ENCODE assay signal across 19 cellular contexts in the genomic region with DNA sequence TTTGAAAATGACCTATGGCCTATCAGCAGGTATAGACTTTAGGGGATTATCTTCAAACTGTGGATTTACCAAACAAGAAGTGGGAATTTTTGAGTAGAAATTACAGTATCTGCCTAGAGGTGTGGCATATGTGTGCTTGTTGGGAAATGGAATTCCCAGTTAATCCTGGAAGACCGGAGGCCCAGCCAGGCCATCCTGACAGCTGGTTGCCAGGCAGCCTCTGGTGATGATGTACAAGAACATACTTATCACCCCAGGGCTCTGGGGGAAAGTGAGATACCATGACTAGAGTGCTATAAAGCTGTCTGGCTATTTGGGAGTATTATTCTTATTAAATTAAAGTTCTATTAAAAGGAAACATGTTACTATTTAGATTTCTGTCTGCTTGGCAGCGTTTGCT.
DNase-seq lines count a peak whose midpoint lies in the region; ATAC-seq and TF ChIP-seq lines count a peak whose summit lies in the region.
"Had no signal": no experiment of that assay in that cellular context is flagged by ENCODE, and none has a peak within 500 bp of the region (broad histone marks: within the 10 kb centered on the region; RNA-seq: fewer than 3 reads in every experiment).

No MANE protein-coding gene starts in this region.

- H3K4me1 Mint-ChIP-seq in activated CD4-positive, alpha-beta memory T cell treated with anti-CD3 and anti-CD28 coated beads for 36 hours (ENCODE audit: low read depth) = peaks cover 11% of the 10 kb centered on the region
- peaks cover 11% of the 10 kb centered on the region for H3K4me1 Mint-ChIP-seq in stimulated activated naive CD8-positive, alpha-beta T cell treated with anti-CD3 and anti-CD28 coated beads, Interleukin-15, amount 100 ng/mL, for 72 hours

- H3K4me1 ChIP-seq in right cardiac atrium (ENCODE audit: control insufficient read depth, insufficient read depth, low read length) (no peaks in the 10 kb centered on the region), aorta (ENCODE audit: control insufficient read depth in 1 of 2, insufficient read depth in 2 of 2, low read length in 2 of 2) (peaks cover 0 to 3% of the 10 kb centered on the region in 2 donors)

- peak; percentile 59 to 73 for ATAC-seq in right cardiac atrium
- ATAC-seq in aorta (ENCODE audit: low FRiP score) = peak; percentile 17
- no peak for ATAC-seq in stimulated activated naive CD8-positive, alpha-beta T cell treated with anti-CD3 and anti-CD28 coated beads, Interleukin-15, amount 100 ng/mL, for 72 hours

- H3K27me3 Mint-ChIP-seq in activated CD4-positive, alpha-beta memory T cell treated with anti-CD3 and anti-CD28 coated beads for 36 hours = peaks cover 62% of the 10 kb centered on the region
- peaks cover 76% of the 10 kb centered on the region for H3K27me3 Mint-ChIP-seq in stimulated activated naive CD8-positive, alpha-beta T cell treated with anti-CD3 and anti-CD28 coated beads, Interleukin-15, amount 100 ng/mL, for 72 hours

- H3K27ac ChIP-seq in right cardiac atrium (ENCODE audit: low read length) = no peak overlapping the region
- peak overlapping the region; percentile 13 to 92 for H3K27ac ChIP-seq in aorta (ENCODE audit: low read depth in 1 of 2, low read length in 2 of 2)
- H3K27ac ChIP-seq: SJSA1 had no signal

- intact Hi-C loops in right cardiac atrium (cut with DNase I) = no loop called here
- intact Hi-C loops in aorta (cut with DNase I) = loop anchor here (2.0 to 5.0 kb wide), 3 partner anchors 60 to 955 kb away; a partner anchor contains a TSS
- intact Hi-C loops in activated CD4-positive, alpha-beta memory T cell treated with anti-CD3 and anti-CD28 coated beads for 36 hours (cut with micrococcal nuclease) = loop anchor here (1.0 to 10.0 kb wide), 3 partner anchors 19 to 451 kb away; a partner anchor contains a TSS

- H3K36me3 ChIP-seq in aorta (ENCODE audit: control insufficient read depth in 1 of 2, insufficient read depth in 2 of 2, low read length in 1 of 2) = no peaks in the 10 kb centered on the region
- H3K36me3 ChIP-seq: SJSA1 had no signal

- H3K9me3 Mint-ChIP-seq in activated CD4-positive, alpha-beta memory T cell treated with anti-CD3 and anti-CD28 coated beads for 36 hours = no peaks in the 10 kb centered on the region
- no peaks in the 10 kb centered on the region for H3K9me3 Mint-ChIP-seq in stimulated activated naive CD8-positive, alpha-beta T cell treated with anti-CD3 and anti-CD28 coated beads, Interleukin-15, amount 100 ng/mL, for 72 hours
- H3K9me3 Mint-ChIP-seq: HFFc6 had no signal

- CTCF ChIA-PET in activated CD4-positive, alpha-beta memory T cell treated with anti-CD3 and anti-CD28 coated beads for 36 hours (lab: Charles Lee) = interaction anchor here (1.7 kb wide), 1 partner anchor 72 kb away, joined by 7 read pairs; no protein-coding TSS in a partner anchor

- DNase-seq in NCI-H524 (lab: John Stamatoyannopoulos, UW) (peak; percentile 15 to 36), NCI-H524 treated with DMSO at 0.1 percent for 48 hours (lab: John Stamatoyannopoulos, UW) (no peak), fibroblast of the aortic adventitia (ENCODE audit: low read depth) (peak; percentile 20), right cardiac atrium (peak in 1 of 3 donors; percentile 57), aorta (peak in 1 of 2 donors; percentile 55), AG08395 (ENCODE audit: low spot score) (no peak)
- no peak for DNase-seq in activated CD4-positive, alpha-beta memory T cell treated with anti-CD3 and anti-CD28 coated beads for 36 hours
- DNase-seq in stimulated activated naive CD8-positive, alpha-beta T cell treated with anti-CD3 and anti-CD28 coated beads, Interleukin-15, amount 100 ng/mL, for 72 hours = no peak
- DNase-seq: 8988T, C1 segment of cervical spinal cord, DND-41, GDM1, HFFc6, KG1, NCI-H1048, NCI-H2081 treated with DMSO at 0.1 percent for 48 hours, NCI-H2227 treated with DMSO at 0.1 percent for 48 hours, NCI-H69 had no signal

- WGBS in right cardiac atrium = 39% methylated on average over 2 of the region's 2 CpGs
- WGBS in aorta, 2 donors = 9 to 11% methylated on average over 2 of the region's 2 CpGs

- no peak overlapping the region for H3K4me3 Mint-ChIP-seq in activated CD4-positive, alpha-beta memory T cell treated with anti-CD3 and anti-CD28 coated beads for 36 hours
- H3K4me3 Mint-ChIP-seq in stimulated activated naive CD8-positive, alpha-beta T cell treated with anti-CD3 and anti-CD28 coated beads, Interleukin-15, amount 100 ng/mL, for 72 hours = no peak overlapping the region
- H3K4me3 Mint-ChIP-seq: HFFc6 had no signal

- no peaks in the 10 kb centered on the region for H3K36me3 Mint-ChIP-seq in activated CD4-positive, alpha-beta memory T cell treated with anti-CD3 and anti-CD28 coated beads for 36 hours

- no peaks in the 10 kb centered on the region for H3K9me3 ChIP-seq in right cardiac atrium (ENCODE audit: control insufficient read depth, low read length)
- no peaks in the 10 kb centered on the region for H3K9me3 ChIP-seq in aorta (ENCODE audit: control insufficient read depth, low read length)
- H3K9me3 ChIP-seq: SJSA1 had no signal

- H3K27ac Mint-ChIP-seq in activated CD4-positive, alpha-beta memory T cell treated with anti-CD3 and anti-CD28 coated beads for 36 hours = no peak overlapping the region
- H3K27ac Mint-ChIP-seq in stimulated activated naive CD8-positive, alpha-beta T cell treated with anti-CD3 and anti-CD28 coated beads, Interleukin-15, amount 100 ng/mL, for 72 hours = no peak overlapping the region
- H3K27ac Mint-ChIP-seq: HFFc6 had no signal

- TF ChIP-seq CTCF in fibroblast of the aortic adventitia (IDR thresholded peaks at IDR 0.05; ENCODE audit: insufficient read depth, low read length) = no peak

- POLR2A ChIA-PET in activated CD4-positive, alpha-beta memory T cell treated with anti-CD3 and anti-CD28 coated beads for 36 hours (lab: Charles Lee) = no interaction called here

- H3K27me3 ChIP-seq in right cardiac atrium (ENCODE audit: control insufficient read depth, insufficient read depth) = no peaks in the 10 kb centered on the region
- H3K27me3 ChIP-seq in aorta (ENCODE audit: control insufficient read depth in 1 of 2, insufficient read depth in 2 of 2, low read length in 1 of 2) = no peaks in the 10 kb centered on the region
- H3K27me3 ChIP-seq: SJSA1 had no signal

- no peak overlapping the region for H3K4me3 ChIP-seq in fibroblast of the aortic adventitia (ENCODE audit: low read depth, low read length)
- H3K4me3 ChIP-seq in right cardiac atrium (ENCODE audit: low read length) = no peak overlapping the region
- H3K4me3 ChIP-seq in aorta (ENCODE audit: low read length in 2 of 2) = no peak overlapping the region
- H3K4me3 ChIP-seq: SJSA1 had no signal

Comparison
In these comparisons a context has a peak if more than half of its experiments do, and no peak if none do; other contexts are left out.
1. DNase-seq: peak in NCI-H524 (2 of 2) and fibroblast of the aortic adventitia (single experiment); none in NCI-H524 treated with DMSO at 0.1 percent for 48 hours (single experiment), activated CD4-positive, alpha-beta memory T cell treated with anti-CD3 and anti-CD28 coated beads for 36 hours (single experiment), stimulated activated naive CD8-positive, alpha-beta T cell treated with anti-CD3 and anti-CD28 coated beads, Interleukin-15, amount 100 ng/mL, for 72 hours (0 of 2) and AG08395 (single experiment).
2. intact Hi-C loops: an anchor here in aorta (2.0 to 5.0 kb wide) and activated CD4-positive, alpha-beta memory T cell treated with anti-CD3 and anti-CD28 coated beads for 36 hours (1.0 to 10.0 kb wide); none called in right cardiac atrium.